Comparison of ENCODE assay signal across 6 cellular contexts in the genomic region with DNA sequence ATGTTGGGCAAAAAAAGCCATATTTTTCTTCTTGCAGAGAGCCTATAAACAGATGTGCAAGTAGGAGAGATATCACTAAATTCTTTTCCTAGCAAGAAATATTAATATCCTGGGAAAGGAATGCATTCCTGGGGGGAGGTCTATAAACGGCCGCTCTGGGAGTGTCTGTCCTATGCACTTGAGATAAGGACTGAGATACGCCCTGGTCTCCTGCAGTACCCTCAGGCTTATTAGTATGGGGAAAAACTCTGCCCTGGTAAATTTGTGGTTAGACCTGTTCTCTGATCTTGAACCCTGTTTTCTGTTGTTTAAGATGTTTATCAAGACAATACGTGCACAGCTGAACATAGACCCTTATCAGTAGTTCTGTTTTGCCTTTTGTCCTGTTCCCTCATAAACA.
DNase-seq lines count a peak whose midpoint lies in the region; ATAC-seq, FAIRE-seq and TF ChIP-seq lines count a peak whose summit lies in the region.
"Not testable (repeated sequence)": the region's sequence is repeated elsewhere in the genome, so short reads cannot be mapped to it uniquely, and the experiment has no call there.

No MANE protein-coding gene starts in this region.

- H2BK15ac ChIP-seq in mesendoderm (replicated peaks; ENCODE audit: low read depth) = not testable (repeated sequence)

- CTCF ChIA-PET in HEK293 (lab: Yijun Ruan, JAX); K562 (lab: Yijun Ruan, JAX; ENCODE audit: low intra/inter-chr PET ratio): not testable (repeated sequence)

- H3K79me1 ChIP-seq in mesendoderm (ENCODE audit: low read length); trophoblast cell (ENCODE audit: low read length): not testable (repeated sequence)

- peaks cover 19% of the 10 kb centered on the region for H3K9me3 Mint-ChIP-seq in glutamatergic neuron (ENCODE audit: unreplicated experiment)

- not testable (repeated sequence) for FAIRE-seq in K562 (lab: Jason Lieb, UNC)

- in situ Hi-C loops in K562 (cut with MboI) = not testable (repeated sequence)

- intact Hi-C loops in K562 (cut with micrococcal nuclease) = not testable (repeated sequence)

- H3K56ac ChIP-seq in mesendoderm (ENCODE audit: low read length) = not testable (repeated sequence)

- not testable (repeated sequence) for H3K4me1 ChIP-seq in HEK293 (ENCODE audit: control insufficient read depth, insufficient read depth, low read length); K562 (replicated peaks in 1 of 2; ENCODE audit: control insufficient read depth in 2 of 2, insufficient read depth in 2 of 2, low read length in 2 of 2); mesendoderm (ENCODE audit: control insufficient read depth, low read depth, low read length); trophoblast cell (ENCODE audit: control insufficient read depth in 1 of 2, insufficient read depth in 2 of 2, low read length in 2 of 2)

- 38% methylated on average over 4 of the region's 4 CpGs for WGBS in K562 (ENCODE audit: insufficient coverage, low coverage, missing lambda C conversion rate)
- no CpG with 5 or more reads among the region's 4 CpGs for WGBS in mesendoderm (ENCODE audit: extremely low coverage, insufficient coverage, low lambda C conversion rate)
- no CpG with 5 or more reads among the region's 4 CpGs for WGBS in trophoblast cell (ENCODE audit: extremely low coverage, insufficient coverage, insufficient read length)

- TF ChIP-seq EP300 in K562 (IDR thresholded peaks at IDR 0.05; ENCODE audit: low read length) = not testable (repeated sequence)

- POLR2A ChIA-PET in HEK293 (lab: Yijun Ruan, JAX); K562 (lab: Yijun Ruan, JAX): not testable (repeated sequence)

- not testable (repeated sequence) for H4K20me1 ChIP-seq in K562 (replicated peaks; ENCODE audit: control insufficient read depth, insufficient read depth, low read length)

- not testable (repeated sequence) for H2BK12ac ChIP-seq in trophoblast cell (ENCODE audit: low read length)

- not testable (repeated sequence) for H3K14ac ChIP-seq in trophoblast cell (ENCODE audit: low read length)

- not testable (repeated sequence) for H3K4ac ChIP-seq in mesendoderm (ENCODE audit: low read depth, low read length); trophoblast cell (ENCODE audit: low read depth, low read length)

- not testable (repeated sequence) for H4K5ac ChIP-seq in mesendoderm (ENCODE audit: low read length)

- ATAC-seq in K562 = not testable (repeated sequence)

- H4K12ac ChIP-seq in trophoblast cell (ENCODE audit: low read depth, low read length) = not testable (repeated sequence)

- not testable (repeated sequence) for H3K4me1 Mint-ChIP-seq in glutamatergic neuron (ENCODE audit: low read depth, unreplicated experiment)

- not testable (repeated sequence) for H4K8ac ChIP-seq in mesendoderm (ENCODE audit: low read depth, low read length); trophoblast cell (ENCODE audit: low read depth, low read length)

- H3K9ac ChIP-seq in K562 (ENCODE audit: insufficient read depth in 1 of 2, low read depth in 2 of 2, low read length in 2 of 2); mesendoderm (ENCODE audit: low read length); trophoblast cell (ENCODE audit: low read length): not testable (repeated sequence)

- H2BK120ac ChIP-seq in mesendoderm (ENCODE audit: low read depth, low read length); trophoblast cell (ENCODE audit: insufficient read depth, low read length, poor library complexity): not testable (repeated sequence)

- H3K18ac ChIP-seq in mesendoderm (ENCODE audit: low read length); trophoblast cell (ENCODE audit: low read length): not testable (repeated sequence)

- H3K27ac ChIP-seq in HEK293 (ENCODE audit: extremely low read depth, low read depth, low read length); K562 (ENCODE audit: extremely low read depth, low read depth, low read length); mesendoderm (ENCODE audit: low read depth, low read length); trophoblast cell (ENCODE audit: low read depth, low read length): not testable (repeated sequence)

- not testable (repeated sequence) for H3K27me3 Mint-ChIP-seq in glutamatergic neuron (ENCODE audit: unreplicated experiment)

- not testable (repeated sequence) for H2AFZ ChIP-seq in K562 (ENCODE audit: low read depth, low read length); trophoblast cell (ENCODE audit: insufficient read depth, low read length, poor library complexity)

- peaks cover 45% of the 10 kb centered on the region for H3K36me3 Mint-ChIP-seq in glutamatergic neuron (ENCODE audit: unreplicated experiment)

- not testable (repeated sequence) for TF ChIP-seq RAD21 in K562 (CRISPR knock-in tag; conservative IDR thresholded peaks at IDR 0.05 in 1 of 2, IDR thresholded peaks at IDR 0.05 in 1 of 2)

- H3K27ac Mint-ChIP-seq in glutamatergic neuron (ENCODE audit: unreplicated experiment) = not testable (repeated sequence)

- TF ChIP-seq CTCF in HEK293 (tag by site-specific recombination; IDR thresholded peaks at IDR 0.05); K562 (IDR thresholded peaks at IDR 0.05 in 2 of 3, conservative IDR thresholded peaks at IDR 0.05 in 1 of 3; ENCODE audit: insufficient read depth in 2 of 3, low read depth in 1 of 3, low read length in 3 of 3); glutamatergic neuron (IDR thresholded peaks at IDR 0.05; ENCODE audit: partially characterized antibody, unreplicated experiment): not testable (repeated sequence)

- not testable (repeated sequence) for H2AK5ac ChIP-seq in mesendoderm (ENCODE audit: low read length); trophoblast cell (ENCODE audit: low read length)

- H3K9me1 ChIP-seq in K562 (ENCODE audit: control insufficient read depth, insufficient read depth, low read length) = not testable (repeated sequence)

- H2BK5ac ChIP-seq in mesendoderm (ENCODE audit: low read length); trophoblast cell (ENCODE audit: low read depth, low read length, poor library complexity): not testable (repeated sequence)

- H3K4me3 ChIP-seq in HEK293 (ENCODE audit: low read depth, low read length); K562; mesendoderm (ENCODE audit: low read length); trophoblast cell (ENCODE audit: low read depth, low read length): not testable (repeated sequence)

- H3K9me3 ChIP-seq in HEK293 (ENCODE audit: control insufficient read depth, insufficient read depth, low read depth, low read length); K562 (replicated peaks; ENCODE audit: control insufficient read depth, insufficient read depth, low read depth, low read length); trophoblast cell (ENCODE audit: insufficient read depth, low read depth, low read length): not testable (repeated sequence)

- not testable (repeated sequence) for H3K36me3 ChIP-seq in HEK293 (ENCODE audit: control insufficient read depth in 2 of 2, insufficient read depth in 1 of 2, low read length in 2 of 2); K562 (ENCODE audit: control insufficient read depth, insufficient read depth, low read length); mesendoderm (ENCODE audit: control insufficient read depth, insufficient read depth, low read length); trophoblast cell (ENCODE audit: control insufficient read depth in 1 of 2, insufficient read depth in 2 of 2, low read length in 2 of 2)

- not testable (repeated sequence) for H3K4me2 ChIP-seq in K562 (ENCODE audit: insufficient read depth, low read length); mesendoderm (ENCODE audit: low read length); trophoblast cell (ENCODE audit: low read length)

- not testable (repeated sequence) for H3K27me3 ChIP-seq in K562 (ENCODE audit: control insufficient read depth in 2 of 2, insufficient read depth in 2 of 2, low read length in 2 of 2); mesendoderm (ENCODE audit: insufficient read depth, low read length, poor library complexity); trophoblast cell (ENCODE audit: insufficient read depth, low read length)

- peak; percentile 1 for DNase-seq in NCI-H748 (lab: John Stamatoyannopoulos, UW; ENCODE audit: unreplicated experiment)
- DNase-seq in K562 (ENCODE audit: extremely low read depth in 1 of 4, low spot score in 3 of 4) = not testable (repeated sequence)
- DNase-seq in glutamatergic neuron = peak; percentile 26
- DNase-seq in mesendoderm = peak; percentile 3
- DNase-seq in trophoblast cell = peak; percentile 14 to 44

- not testable (repeated sequence) for H3K4me3 Mint-ChIP-seq in glutamatergic neuron (ENCODE audit: unreplicated experiment)

- not testable (repeated sequence) for H4K91ac ChIP-seq in trophoblast cell (ENCODE audit: low read depth, low read length)

- BruUV-seq in K562 (replicated peaks; lab: Mats Ljungman, UMichigan) = not testable (repeated sequence)

- not testable (repeated sequence) for H3K79me2 ChIP-seq in K562 (ENCODE audit: control insufficient read depth, insufficient read depth, low read length); mesendoderm (ENCODE audit: control insufficient read depth, insufficient read depth, low read length); trophoblast cell (ENCODE audit: control insufficient read depth, insufficient read depth, low read length, poor library complexity)

- H3K23ac ChIP-seq in mesendoderm (ENCODE audit: low read length); trophoblast cell (ENCODE audit: low read length): not testable (repeated sequence)

- not testable (repeated sequence) for TF ChIP-seq POLR2A in K562 (conservative IDR thresholded peaks at IDR 0.05)

TF ChIP-seq in HEK293, 187 proteins besides CTCF, POLR2A, EP300 and RAD21:
- peak; percentile 51 for TF ChIP-seq SETDB1 (IDR thresholded peaks at IDR 0.05; ENCODE audit: insufficient read length, low read length)

TF ChIP-seq in K562, 482 proteins besides CTCF, POLR2A, EP300 and RAD21 (continues in another document):
- TF ChIP-seq ZNF445 (CRISPR knock-in tag; IDR thresholded peaks at IDR 0.05; ENCODE audit: low read depth) (peak; percentile 93), TRIM24 (IDR thresholded peaks at IDR 0.05) (peak in 1 of 2 experiments; percentile 36; a peak in 1 of 4 replicates)
